In genomic region chr17:7177210-7177953, GRCh38 we compare ENCODE assay signal across 1 cellular context.
TF ChIP-seq lines count a peak whose summit lies in the region.

No MANE protein-coding gene starts in this region.

TF ChIP-seq in HepG2, 621 proteins besides CTCF, POLR2A, EP300 and RAD21 (continued from another document and continues in another):
- 0 out of 2 replicates have a peak, but pooled peaks have one; percentile 13 for TF ChIP-seq THRA (CRISPR knock-in tag; IDR thresholded peaks at IDR 0.05; ENCODE audit: borderline replicate concordance)
- TF ChIP-seq KLF12 (CRISPR knock-in tag; IDR thresholded peaks at IDR 0.05; ENCODE audit: borderline replicate concordance) = no peak
- no peak for TF ChIP-seq IRF9 (CRISPR knock-in tag; IDR thresholded peaks at IDR 0.05; ENCODE audit: borderline replicate concordance)
- TF ChIP-seq TFAP4 (IDR thresholded peaks at IDR 0.05; ENCODE audit: borderline replicate concordance, low read depth) = no peak
- 0 out of 2 replicates have a peak, but pooled peaks have one; percentile 15 for TF ChIP-seq ZNF335 (CRISPR knock-in tag; IDR thresholded peaks at IDR 0.05)
- no peak for TF ChIP-seq ZFAT (CRISPR knock-in tag; conservative IDR thresholded peaks at IDR 0.05)
- no peak for TF ChIP-seq ZSCAN12 (CRISPR knock-in tag; IDR thresholded peaks at IDR 0.05)
- no peak for TF ChIP-seq SMYD3 (CRISPR knock-in tag; IDR thresholded peaks at IDR 0.05)
- TF ChIP-seq SOX6 (IDR thresholded peaks at IDR 0.05) = no peak
- TF ChIP-seq SOX6 (CRISPR knock-in tag; IDR thresholded peaks at IDR 0.05) = peak; percentile 21; the same call in 1 of the 2 replicates
- TF ChIP-seq ZNF570 (CRISPR knock-in tag; IDR thresholded peaks at IDR 0.05; ENCODE audit: borderline replicate concordance) = no peak
- TF ChIP-seq USF2 (IDR thresholded peaks at IDR 0.05; ENCODE audit: low read depth, low read length) = no peak
- TF ChIP-seq USF2 (CRISPR knock-in tag; IDR thresholded peaks at IDR 0.05; ENCODE audit: borderline replicate concordance) = no peak
- 0 out of 2 replicates have a peak, but pooled peaks have one; percentile 43 for TF ChIP-seq ZNF543 (CRISPR knock-in tag; IDR thresholded peaks at IDR 0.05)
- TF ChIP-seq MTF2 (CRISPR knock-in tag; IDR thresholded peaks at IDR 0.05; ENCODE audit: borderline replicate concordance) = no peak
- no peak for TF ChIP-seq KMT2A (CRISPR knock-in tag; IDR thresholded peaks at IDR 0.05)
- TF ChIP-seq REL (CRISPR knock-in tag; conservative IDR thresholded peaks at IDR 0.05) = no peak
- no peak for TF ChIP-seq ZNF549 (CRISPR knock-in tag; IDR thresholded peaks at IDR 0.05)
- no peak for TF ChIP-seq ZNF17 (CRISPR knock-in tag; IDR thresholded peaks at IDR 0.05)
- no peak for TF ChIP-seq ARID3A (IDR thresholded peaks at IDR 0.05; ENCODE audit: low read depth, low read length)
- no peak for TF ChIP-seq ZNF792 (CRISPR knock-in tag; IDR thresholded peaks at IDR 0.05)
- no peak for TF ChIP-seq ZNF343 (CRISPR knock-in tag; IDR thresholded peaks at IDR 0.05)
- TF ChIP-seq ZBTB42 (CRISPR knock-in tag; IDR thresholded peaks at IDR 0.05) = 0 out of 2 replicates have a peak, but pooled peaks have one; percentile 13
- peak; percentile 40; the same call in 1 of the 2 replicates for TF ChIP-seq KAT7 (CRISPR knock-in tag; IDR thresholded peaks at IDR 0.05; ENCODE audit: borderline replicate concordance)
- TF ChIP-seq ZNF609 (CRISPR knock-in tag; IDR thresholded peaks at IDR 0.05; ENCODE audit: borderline replicate concordance) = no peak
- no peak for TF ChIP-seq MTA1 (CRISPR knock-in tag; IDR thresholded peaks at IDR 0.05; ENCODE audit: borderline replicate concordance)
- TF ChIP-seq MLXIP (CRISPR knock-in tag; IDR thresholded peaks at IDR 0.05; ENCODE audit: borderline replicate concordance) = no peak
- no peak for TF ChIP-seq GPBP1L1 (CRISPR knock-in tag; IDR thresholded peaks at IDR 0.05)
- TF ChIP-seq SPEN (CRISPR knock-in tag; IDR thresholded peaks at IDR 0.05; ENCODE audit: low read depth) = no peak
- TF ChIP-seq GMEB1 (CRISPR knock-in tag; IDR thresholded peaks at IDR 0.05; ENCODE audit: borderline replicate concordance) = peak; percentile 36; the same call in 1 of the 2 replicates
- no peak for TF ChIP-seq ZNF660 (CRISPR knock-in tag; IDR thresholded peaks at IDR 0.05; ENCODE audit: borderline replicate concordance, low read depth)
- TF ChIP-seq ZC3H4 (CRISPR knock-in tag; IDR thresholded peaks at IDR 0.05; ENCODE audit: borderline replicate concordance) = no peak
